31 cellular contexts compared by ENCODE assay signal in genomic region chr9:117750401-117750800, GRCh38.
"Had no signal": no experiment of that assay in that cellular context is flagged by ENCODE, and none has a peak within 500 bp of the region (broad histone marks: within the 10 kb centered on the region; RNA-seq: fewer than 3 reads in every experiment).

No MANE protein-coding gene starts in this region.

- DNase-seq: head of caudate nucleus; hippocampal formation; kidney glomerular epithelial cell; left cardiac atrium; left lung; lower lobe of right lung; mammary epithelial cell; mesenchymal stem cell; naive thymus-derived CD4-positive, alpha-beta T cell; pancreas; posterior cingulate gyrus; psoas muscle; right lobe of liver; stimulated activated CD4-positive, alpha-beta T cell treated with anti-CD3 and anti-CD28 coated beads, Interleukin-1b, Interleukin-23, amount 100 ng/mL, for 48 hours; stimulated activated CD4-positive, alpha-beta T cell treated with anti-CD3 and anti-CD28 coated beads, Interleukin-2, amount 100 ng/mL, for 48 hours; stimulated activated CD4-positive, alpha-beta T cell treated with anti-CD3 and anti-CD28 coated beads, Interleukin-4, amount 100 ng/mL, for 4 hours; stimulated activated CD8-positive, alpha-beta memory T cell treated with anti-CD3 and anti-CD28 coated beads, Interleukin-4, amount 100 ng/mL, for 48 hours; stimulated activated naive CD4-positive, alpha-beta T cell treated with Interleukin-2 at 50 U/mL for 16 hours; stomach; tibial artery; trophoblast cell; upper lobe of right lung had no signal

- FAIRE-seq: keratinocyte, pancreas, urothelium cell line had no signal

- H3K27me3 ChIP-seq: neural progenitor cell, pancreas, right lobe of liver, upper lobe of right lung had no signal

- ATAC-seq: left cardiac atrium; left lung; lower lobe of right lung; naive thymus-derived CD4-positive, alpha-beta T cell; natural killer cell treated with Interleukin-12 subunit alpha and Interleukin-12 subunit beta and Interleukin-15 and Interleukin-18, amount 100 ng/mL, for 72 hours; pancreas; psoas muscle; right lobe of liver; stimulated activated memory B cell treated with anti-CD40 and anti-IgM and Interleukin-4, amounts not matched to agents 10 μg/mL and 1 μg/mL and 100 μg/mL, for 72 hours; upper lobe of right lung had no signal

- H3K9me3 ChIP-seq: left lung, lower lobe of right lung, pancreas, psoas muscle, right lobe of liver, stomach, suprapubic skin, thoracic aorta, tibial artery, upper lobe of right lung had no signal

- H3K36me3 Mint-ChIP-seq: mesothelial cell of epicardium; natural killer cell treated with Interleukin-12 subunit alpha and Interleukin-12 subunit beta and Interleukin-15 and Interleukin-18, amount 100 ng/mL, for 72 hours; neural progenitor cell; stimulated activated memory B cell treated with anti-CD40 and anti-IgM and Interleukin-4, amounts not matched to agents 10 μg/mL and 1 μg/mL and 100 μg/mL, for 72 hours had no signal

- H3K9me3 Mint-ChIP-seq: mesothelial cell of epicardium; stimulated activated memory B cell treated with anti-CD40 and anti-IgM and Interleukin-4, amounts not matched to agents 10 μg/mL and 1 μg/mL and 100 μg/mL, for 72 hours had no signal

- H3K4me1 Mint-ChIP-seq: mesothelial cell of epicardium had no signal

- H3K4me3 Mint-ChIP-seq: mesothelial cell of epicardium; naive thymus-derived CD4-positive, alpha-beta T cell; natural killer cell treated with Interleukin-12 subunit alpha and Interleukin-12 subunit beta and Interleukin-15 and Interleukin-18, amount 100 ng/mL, for 72 hours; neural progenitor cell; stimulated activated memory B cell treated with anti-CD40 and anti-IgM and Interleukin-4, amounts not matched to agents 10 μg/mL and 1 μg/mL and 100 μg/mL, for 72 hours had no signal

- H3K27ac Mint-ChIP-seq: mesothelial cell of epicardium; naive thymus-derived CD4-positive, alpha-beta T cell; natural killer cell treated with Interleukin-12 subunit alpha and Interleukin-12 subunit beta and Interleukin-15 and Interleukin-18, amount 100 ng/mL, for 72 hours; neural progenitor cell; stimulated activated memory B cell treated with anti-CD40 and anti-IgM and Interleukin-4, amounts not matched to agents 10 μg/mL and 1 μg/mL and 100 μg/mL, for 72 hours had no signal

- H3K4me3 ChIP-seq: left lung, lower lobe of right lung, neural progenitor cell, pancreas, psoas muscle, right lobe of liver, smooth muscle cell, stomach, suprapubic skin, thoracic aorta, tibial artery, upper lobe of right lung had no signal

- H3K36me3 ChIP-seq: left lung, lower lobe of right lung, neural progenitor cell, pancreas, right lobe of liver, stomach, suprapubic skin, thoracic aorta, tibial artery, upper lobe of right lung had no signal

- H3K27ac ChIP-seq: left lung, lower lobe of right lung, neural progenitor cell, pancreas, psoas muscle, right lobe of liver, stomach, suprapubic skin, thoracic aorta, tibial artery, upper lobe of right lung had no signal

- H3K4me1 ChIP-seq: lower lobe of right lung, neural progenitor cell, pancreas, psoas muscle, right lobe of liver, suprapubic skin, upper lobe of right lung had no signal
